In the genomic region with DNA sequence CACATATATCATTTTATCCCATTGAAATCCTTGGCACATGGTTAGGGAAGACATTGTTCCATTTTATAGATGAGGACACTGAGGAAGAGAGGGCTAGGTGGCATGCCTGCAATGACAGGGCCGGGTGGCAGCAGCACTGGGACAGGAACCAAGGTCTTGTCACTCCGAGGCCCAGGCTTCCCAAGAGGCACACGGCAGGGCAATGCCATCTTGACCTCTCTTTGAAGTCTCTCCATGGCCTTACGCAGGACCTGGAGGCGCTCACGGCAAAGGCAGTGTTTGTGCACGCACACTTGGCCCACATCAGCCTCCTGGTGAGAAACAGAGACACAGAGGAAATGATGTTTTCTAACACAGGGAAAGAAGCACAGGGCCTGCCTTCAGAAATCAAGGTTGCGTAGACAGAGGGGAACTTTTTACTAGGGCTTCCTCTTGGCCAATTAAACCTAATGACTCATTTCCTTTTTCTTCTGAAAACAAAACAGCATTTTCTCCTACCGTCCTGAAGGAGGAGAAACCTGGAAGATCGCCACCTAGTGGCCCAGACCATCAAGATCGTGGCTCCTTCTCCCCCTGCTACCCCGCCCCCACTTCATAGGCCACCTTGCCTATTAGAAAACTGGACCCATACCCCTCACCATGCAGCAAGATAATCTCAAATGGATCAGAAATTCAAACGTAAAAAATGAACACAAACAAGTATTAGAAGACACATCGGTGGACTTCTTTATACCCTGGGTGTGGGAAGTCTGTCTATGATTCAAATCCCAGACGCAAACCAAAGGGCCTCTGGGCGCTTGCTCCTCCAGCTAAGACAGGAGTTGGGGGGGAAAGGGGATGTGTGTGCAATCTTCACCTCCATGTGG, we compare ENCODE assay signal across 1 cellular context.
TF ChIP-seq lines count a peak whose summit lies in the region.

No MANE protein-coding gene starts in this region.

TF ChIP-seq in K562, 482 proteins besides CTCF, POLR2A, EP300 and RAD21 (continued from another document and continues in another):
- TF ChIP-seq, protein P1, sequence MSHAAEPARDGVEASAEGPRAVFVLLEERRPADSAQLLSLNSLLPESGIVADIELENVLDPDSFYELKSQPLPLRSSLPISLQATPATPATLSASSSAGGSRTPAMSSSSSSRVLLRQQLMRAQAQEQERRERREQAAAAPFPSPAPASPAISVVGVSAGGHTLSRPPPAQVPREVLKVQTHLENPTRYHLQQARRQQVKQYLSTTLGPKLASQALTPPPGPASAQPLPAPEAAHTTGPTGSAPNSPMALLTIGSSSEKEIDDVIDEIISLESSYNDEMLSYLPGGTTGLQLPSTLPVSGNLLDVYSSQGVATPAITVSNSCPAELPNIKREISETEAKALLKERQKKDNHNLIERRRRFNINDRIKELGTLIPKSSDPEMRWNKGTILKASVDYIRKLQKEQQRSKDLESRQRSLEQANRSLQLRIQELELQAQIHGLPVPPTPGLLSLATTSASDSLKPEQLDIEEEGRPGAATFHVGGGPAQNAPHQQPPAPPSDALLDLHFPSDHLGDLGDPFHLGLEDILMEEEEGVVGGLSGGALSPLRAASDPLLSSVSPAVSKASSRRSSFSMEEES (CRISPR knock-in tag; IDR thresholded peaks at IDR 0.05) = no peak
- TF ChIP-seq SREBF1 (IDR thresholded peaks at IDR 0.05; ENCODE audit: borderline replicate concordance, low read depth, low read length) (no peak), PRPF4 (IDR thresholded peaks at IDR 0.05; ENCODE audit: insufficient read depth, low read depth, low read length, poor library complexity, severe bottlenecking) (no peak), POLR2H (tag; IDR thresholded peaks at IDR 0.05; ENCODE audit: low read depth) (no peak), FOXA3 (CRISPR knock-in tag; conservative IDR thresholded peaks at IDR 0.05 in 1 of 2, IDR thresholded peaks at IDR 0.05 in 1 of 2) (no peak), ZBTB1 (CRISPR knock-in tag; IDR thresholded peaks at IDR 0.05; ENCODE audit: borderline replicate concordance, low read depth) (no peak), CCAR2 (IDR thresholded peaks at IDR 0.05; ENCODE audit: low read depth, low read length) (no peak), ELF4 (CRISPR knock-in tag; IDR thresholded peaks at IDR 0.05) (no peak), CBX3 (IDR thresholded peaks at IDR 0.05; ENCODE audit: borderline replicate concordance in 1 of 2, low read length in 2 of 2) (peak in 1 of 2 experiments; percentile 90; a peak in 2 of 3 replicates), MTF1 (CRISPR knock-in tag; IDR thresholded peaks at IDR 0.05; ENCODE audit: borderline replicate concordance) (no peak), XRCC3 (IDR thresholded peaks at IDR 0.05) (no peak), CEBPB (tag; IDR thresholded peaks at IDR 0.05) (0 out of 2 replicates have a peak, but pooled peaks have one; percentile 13), ELF1 (tag; IDR thresholded peaks at IDR 0.05) (no peak), ZNF316 (IDR thresholded peaks at IDR 0.05) (no peak), ZNF507 (tag; conservative IDR thresholded peaks at IDR 0.05) (no peak), CHCHD3 (CRISPR knock-in tag; IDR thresholded peaks at IDR 0.05) (no peak), MCM2 (IDR thresholded peaks at IDR 0.05; ENCODE audit: low read depth) (no peak), ZNF232 (CRISPR knock-in tag; IDR thresholded peaks at IDR 0.05) (no peak), RUNX1 (IDR thresholded peaks at IDR 0.05; ENCODE audit: low read depth) (no peak), JUN (IDR thresholded peaks at IDR 0.05; ENCODE audit: borderline replicate concordance, low read depth, low read length) (peak; percentile 89), JUN (CRISPR knock-in tag; IDR thresholded peaks at IDR 0.05; ENCODE audit: borderline replicate concordance) (no peak), ZKSCAN8 (CRISPR knock-in tag; IDR thresholded peaks at IDR 0.05) (no peak), EGR1 (conservative IDR thresholded peaks at IDR 0.05) (peak; percentile 44), CC2D1A (IDR thresholded peaks at IDR 0.05) (peak; percentile 75)
- TF ChIP-seq, protein P2, sequence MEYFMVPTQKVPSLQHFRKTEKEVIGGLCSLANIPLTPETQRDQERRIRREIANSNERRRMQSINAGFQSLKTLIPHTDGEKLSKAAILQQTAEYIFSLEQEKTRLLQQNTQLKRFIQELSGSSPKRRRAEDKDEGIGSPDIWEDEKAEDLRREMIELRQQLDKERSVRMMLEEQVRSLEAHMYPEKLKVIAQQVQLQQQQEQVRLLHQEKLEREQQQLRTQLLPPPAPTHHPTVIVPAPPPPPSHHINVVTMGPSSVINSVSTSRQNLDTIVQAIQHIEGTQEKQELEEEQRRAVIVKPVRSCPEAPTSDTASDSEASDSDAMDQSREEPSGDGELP (CRISPR knock-in tag; IDR thresholded peaks at IDR 0.05; ENCODE audit: borderline replicate concordance) = peak; percentile 45; the same call in 1 of the 2 replicates
- TF ChIP-seq, protein P3, sequence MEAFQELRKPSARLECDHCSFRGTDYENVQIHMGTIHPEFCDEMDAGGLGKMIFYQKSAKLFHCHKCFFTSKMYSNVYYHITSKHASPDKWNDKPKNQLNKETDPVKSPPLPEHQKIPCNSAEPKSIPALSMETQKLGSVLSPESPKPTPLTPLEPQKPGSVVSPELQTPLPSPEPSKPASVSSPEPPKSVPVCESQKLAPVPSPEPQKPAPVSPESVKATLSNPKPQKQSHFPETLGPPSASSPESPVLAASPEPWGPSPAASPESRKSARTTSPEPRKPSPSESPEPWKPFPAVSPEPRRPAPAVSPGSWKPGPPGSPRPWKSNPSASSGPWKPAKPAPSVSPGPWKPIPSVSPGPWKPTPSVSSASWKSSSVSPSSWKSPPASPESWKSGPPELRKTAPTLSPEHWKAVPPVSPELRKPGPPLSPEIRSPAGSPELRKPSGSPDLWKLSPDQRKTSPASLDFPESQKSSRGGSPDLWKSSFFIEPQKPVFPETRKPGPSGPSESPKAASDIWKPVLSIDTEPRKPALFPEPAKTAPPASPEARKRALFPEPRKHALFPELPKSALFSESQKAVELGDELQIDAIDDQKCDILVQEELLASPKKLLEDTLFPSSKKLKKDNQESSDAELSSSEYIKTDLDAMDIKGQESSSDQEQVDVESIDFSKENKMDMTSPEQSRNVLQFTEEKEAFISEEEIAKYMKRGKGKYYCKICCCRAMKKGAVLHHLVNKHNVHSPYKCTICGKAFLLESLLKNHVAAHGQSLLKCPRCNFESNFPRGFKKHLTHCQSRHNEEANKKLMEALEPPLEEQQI (IDR thresholded peaks at IDR 0.05) = 0 out of 2 replicates have a peak, but pooled peaks have one; percentile 63
- TF ChIP-seq, protein P4, sequence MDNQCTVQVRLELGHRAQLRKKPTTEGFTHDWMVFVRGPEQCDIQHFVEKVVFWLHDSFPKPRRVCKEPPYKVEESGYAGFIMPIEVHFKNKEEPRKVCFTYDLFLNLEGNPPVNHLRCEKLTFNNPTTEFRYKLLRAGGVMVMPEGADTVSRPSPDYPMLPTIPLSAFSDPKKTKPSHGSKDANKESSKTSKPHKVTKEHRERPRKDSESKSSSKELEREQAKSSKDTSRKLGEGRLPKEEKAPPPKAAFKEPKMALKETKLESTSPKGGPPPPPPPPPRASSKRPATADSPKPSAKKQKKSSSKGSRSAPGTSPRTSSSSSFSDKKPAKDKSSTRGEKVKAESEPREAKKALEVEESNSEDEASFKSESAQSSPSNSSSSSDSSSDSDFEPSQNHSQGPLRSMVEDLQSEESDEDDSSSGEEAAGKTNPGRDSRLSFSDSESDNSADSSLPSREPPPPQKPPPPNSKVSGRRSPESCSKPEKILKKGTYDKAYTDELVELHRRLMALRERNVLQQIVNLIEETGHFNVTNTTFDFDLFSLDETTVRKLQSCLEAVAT (IDR thresholded peaks at IDR 0.05) = no peak
- TF ChIP-seq, protein P5, sequence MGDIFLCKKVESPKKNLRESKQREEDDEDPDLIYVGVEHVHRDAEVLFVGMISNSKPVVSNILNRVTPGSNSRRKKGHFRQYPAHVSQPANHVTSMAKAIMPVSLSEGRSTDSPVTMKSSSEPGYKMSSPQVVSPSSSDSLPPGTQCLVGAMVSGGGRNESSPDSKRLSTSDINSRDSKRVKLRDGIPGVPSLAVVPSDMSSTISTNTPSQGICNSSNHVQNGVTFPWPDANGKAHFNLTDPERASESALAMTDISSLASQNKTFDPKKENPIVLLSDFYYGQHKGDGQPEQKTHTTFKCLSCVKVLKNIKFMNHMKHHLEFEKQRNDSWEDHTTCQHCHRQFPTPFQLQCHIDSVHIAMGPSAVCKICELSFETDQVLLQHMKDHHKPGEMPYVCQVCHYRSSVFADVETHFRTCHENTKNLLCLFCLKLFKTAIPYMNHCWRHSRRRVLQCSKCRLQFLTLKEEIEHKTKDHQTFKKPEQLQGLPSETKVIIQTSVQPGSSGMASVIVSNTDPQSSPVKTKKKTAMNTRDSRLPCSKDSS (IDR thresholded peaks at IDR 0.05; ENCODE audit: low read depth, partially characterized antibody) = no peak
- TF ChIP-seq, protein P6, sequence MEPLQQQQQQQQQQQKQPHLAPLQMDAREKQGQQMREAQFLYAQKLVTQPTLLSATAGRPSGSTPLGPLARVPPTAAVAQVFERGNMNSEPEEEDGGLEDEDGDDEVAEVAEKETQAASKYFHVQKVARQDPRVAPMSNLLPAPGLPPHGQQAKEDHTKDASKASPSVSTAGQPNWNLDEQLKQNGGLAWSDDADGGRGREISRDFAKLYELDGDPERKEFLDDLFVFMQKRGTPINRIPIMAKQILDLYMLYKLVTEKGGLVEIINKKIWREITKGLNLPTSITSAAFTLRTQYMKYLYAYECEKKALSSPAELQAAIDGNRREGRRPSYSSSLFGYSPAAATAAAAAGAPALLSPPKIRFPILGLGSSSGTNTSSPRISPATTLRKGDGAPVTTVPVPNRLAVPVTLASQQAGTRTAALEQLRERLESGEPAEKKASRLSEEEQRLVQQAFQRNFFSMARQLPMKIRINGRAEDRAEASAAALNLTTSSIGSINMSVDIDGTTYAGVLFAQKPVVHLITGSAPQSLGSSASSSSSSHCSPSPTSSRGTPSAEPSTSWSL (CRISPR knock-in tag; IDR thresholded peaks at IDR 0.05; ENCODE audit: borderline replicate concordance) = no peak
- TF ChIP-seq, protein P7, sequence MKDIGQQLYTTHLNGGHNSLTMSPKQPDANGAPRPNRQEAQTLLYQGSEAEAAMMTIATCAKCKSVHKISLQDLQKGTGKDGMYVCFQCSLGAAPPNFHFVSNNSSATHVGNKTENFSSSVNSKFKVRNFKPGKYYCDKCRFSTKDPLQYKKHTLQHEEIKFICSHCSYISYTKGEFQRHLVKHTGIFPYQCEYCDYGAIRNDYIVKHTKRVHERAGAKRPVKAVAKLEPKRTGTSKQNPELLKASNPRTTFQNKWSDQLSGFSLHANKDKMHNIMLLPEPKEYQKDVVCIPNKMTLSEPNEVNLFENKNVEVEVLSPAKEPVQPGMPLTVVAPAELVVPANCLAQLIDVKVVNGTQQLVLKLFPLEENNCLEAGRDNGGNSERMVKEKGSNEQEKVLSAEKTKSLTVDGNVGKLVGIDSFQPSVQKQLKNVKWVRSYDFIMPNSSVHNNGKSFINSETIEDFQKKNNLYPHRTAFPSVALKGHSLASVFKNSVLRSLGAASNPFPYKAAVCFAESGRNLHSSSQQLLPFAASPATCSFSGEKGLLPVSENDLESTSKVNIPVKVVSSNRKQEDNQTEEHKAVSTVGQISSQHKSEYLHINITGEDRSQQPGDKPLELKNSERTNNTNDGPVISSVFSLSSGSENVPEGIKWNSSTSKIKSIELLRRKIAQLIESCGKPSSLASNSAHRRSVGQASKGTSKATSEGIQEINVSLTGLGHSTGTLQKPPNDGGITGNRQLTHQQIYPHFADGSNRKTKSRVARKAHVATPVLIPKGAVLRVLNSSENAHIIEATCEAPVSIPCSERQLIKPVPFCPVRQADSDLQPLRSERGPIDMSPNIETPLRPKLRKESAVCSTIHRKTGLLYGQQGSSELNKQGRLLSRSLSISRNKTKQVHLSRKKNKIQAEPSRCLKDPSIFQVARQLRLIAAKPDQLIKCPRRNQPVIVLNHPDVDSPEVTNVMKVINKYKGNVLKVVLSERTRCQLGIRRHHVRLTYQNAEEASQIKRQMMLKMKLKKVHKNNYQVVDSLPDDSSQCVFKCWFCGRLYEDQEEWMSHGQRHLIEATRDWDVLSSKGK (CRISPR knock-in tag; IDR thresholded peaks at IDR 0.05) = no peak
- TF ChIP-seq, protein P8, sequence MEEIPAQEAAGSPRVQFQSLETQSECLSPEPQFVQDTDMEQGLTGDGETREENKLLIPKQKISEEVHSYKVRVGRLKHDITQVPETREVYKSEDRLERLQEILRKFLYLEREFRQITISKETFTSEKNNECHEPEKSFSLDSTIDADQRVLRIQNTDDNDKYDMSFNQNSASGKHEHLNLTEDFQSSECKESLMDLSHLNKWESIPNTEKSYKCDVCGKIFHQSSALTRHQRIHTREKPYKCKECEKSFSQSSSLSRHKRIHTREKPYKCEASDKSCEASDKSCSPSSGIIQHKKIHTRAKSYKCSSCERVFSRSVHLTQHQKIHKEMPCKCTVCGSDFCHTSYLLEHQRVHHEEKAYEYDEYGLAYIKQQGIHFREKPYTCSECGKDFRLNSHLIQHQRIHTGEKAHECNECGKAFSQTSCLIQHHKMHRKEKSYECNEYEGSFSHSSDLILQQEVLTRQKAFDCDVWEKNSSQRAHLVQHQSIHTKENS (CRISPR knock-in tag; IDR thresholded peaks at IDR 0.05) = no peak
- TF ChIP-seq, protein P9, sequence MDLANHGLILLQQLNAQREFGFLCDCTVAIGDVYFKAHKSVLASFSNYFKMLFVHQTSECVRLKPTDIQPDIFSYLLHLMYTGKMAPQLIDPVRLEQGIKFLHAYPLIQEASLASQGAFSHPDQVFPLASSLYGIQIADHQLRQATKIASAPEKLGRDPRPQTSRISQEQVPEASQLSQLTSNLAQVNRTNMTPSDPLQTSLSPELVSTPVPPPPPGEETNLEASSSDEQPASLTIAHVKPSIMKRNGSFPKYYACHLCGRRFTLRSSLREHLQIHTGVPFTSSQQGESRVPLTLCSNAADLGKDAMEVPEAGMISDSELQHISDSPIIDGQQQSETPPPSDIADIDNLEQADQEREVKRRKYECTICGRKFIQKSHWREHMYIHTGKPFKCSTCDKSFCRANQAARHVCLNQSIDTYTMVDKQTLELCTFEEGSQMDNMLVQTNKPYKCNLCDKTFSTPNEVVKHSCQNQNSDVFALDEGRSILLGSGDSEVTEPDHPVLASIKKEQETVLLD (IDR thresholded peaks at IDR 0.05) = no peak
- TF ChIP-seq, protein P10, sequence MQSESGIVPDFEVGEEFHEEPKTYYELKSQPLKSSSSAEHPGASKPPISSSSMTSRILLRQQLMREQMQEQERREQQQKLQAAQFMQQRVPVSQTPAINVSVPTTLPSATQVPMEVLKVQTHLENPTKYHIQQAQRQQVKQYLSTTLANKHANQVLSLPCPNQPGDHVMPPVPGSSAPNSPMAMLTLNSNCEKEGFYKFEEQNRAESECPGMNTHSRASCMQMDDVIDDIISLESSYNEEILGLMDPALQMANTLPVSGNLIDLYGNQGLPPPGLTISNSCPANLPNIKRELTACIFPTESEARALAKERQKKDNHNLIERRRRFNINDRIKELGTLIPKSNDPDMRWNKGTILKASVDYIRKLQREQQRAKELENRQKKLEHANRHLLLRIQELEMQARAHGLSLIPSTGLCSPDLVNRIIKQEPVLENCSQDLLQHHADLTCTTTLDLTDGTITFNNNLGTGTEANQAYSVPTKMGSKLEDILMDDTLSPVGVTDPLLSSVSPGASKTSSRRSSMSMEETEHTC (IDR thresholded peaks at IDR 0.05) = no peak
